16 cellular contexts compared by ENCODE assay signal in the genomic region with DNA sequence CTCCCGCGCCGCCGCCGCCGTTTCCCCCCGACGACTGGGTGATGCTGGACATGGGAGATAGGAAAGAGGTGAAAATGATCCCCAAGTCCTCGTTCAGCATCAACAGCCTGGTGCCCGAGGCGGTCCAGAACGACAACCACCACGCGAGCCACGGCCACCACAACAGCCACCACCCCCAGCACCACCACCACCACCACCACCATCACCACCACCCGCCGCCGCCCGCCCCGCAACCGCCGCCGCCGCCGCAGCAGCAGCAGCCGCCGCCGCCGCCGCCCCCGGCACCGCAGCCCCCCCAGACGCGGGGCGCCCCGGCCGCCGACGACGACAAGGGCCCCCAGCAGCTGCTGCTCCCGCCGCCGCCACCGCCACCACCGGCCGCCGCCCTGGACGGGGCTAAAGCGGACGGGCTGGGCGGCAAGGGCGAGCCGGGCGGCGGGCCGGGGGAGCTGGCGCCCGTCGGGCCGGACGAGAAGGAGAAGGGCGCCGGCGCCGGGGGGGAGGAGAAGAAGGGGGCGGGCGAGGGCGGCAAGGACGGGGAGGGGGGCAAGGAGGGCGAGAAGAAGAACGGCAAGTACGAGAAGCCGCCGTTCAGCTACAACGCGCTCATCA. TPM values are rescaled to one million over a fixed set of nuclear protein-coding genes. Genes with fewer than 3 reads are reported as not detected.
DNase-seq lines count a peak whose midpoint lies in the region; TF ChIP-seq lines count a peak whose summit lies in the region.
"Had no signal": no experiment of that assay in that cellular context is flagged by ENCODE, and none has a peak within 500 bp of the region (broad histone marks: within the 10 kb centered on the region; RNA-seq: fewer than 3 reads in every experiment).

No MANE protein-coding gene starts in this region.

- H3K4me3 Mint-ChIP-seq in chondrocyte (ENCODE audit: unreplicated experiment), result peak overlapping the region; percentile 33
- peak overlapping the region; percentile 57 to 79 (median 66) for H3K4me3 Mint-ChIP-seq in nephron

- intact Hi-C loops in uterus (cut with DNase I; ENCODE audit: low total_unique reads), result no loop called here

- no peak for TF ChIP-seq POLR2A in uterus (IDR thresholded peaks at IDR 0.05)

- H3K4me1 ChIP-seq in uterus, result peaks cover 0 to 15% of the 10 kb centered on the region in 2 donors
- H3K4me1 ChIP-seq: colonic mucosa, pancreas had no signal

- H3K4me3 ChIP-seq in uterus, result peak overlapping the region in 1 of 2 donors; percentile 38

- H3K9me3 Mint-ChIP-seq in chondrocyte (ENCODE audit: low read depth) (peaks cover under 1% of the 10 kb centered on the region), nephron (peaks cover 3% of the 10 kb centered on the region)

- peak; percentile 67 for DNase-seq in NCI-H1105 (lab: John Stamatoyannopoulos, UW)
- no peak for DNase-seq in NCI-H1105 treated with DMSO at 0.1 percent for 48 hours (lab: John Stamatoyannopoulos, UW)
- DNase-seq in H4 (ENCODE audit: low spot score), result peak; percentile 6
- DNase-seq in chondrocyte (ENCODE audit: low spot score), result no peak
- DNase-seq in uterus, result no peak
- no peak for DNase-seq in stimulated activated naive CD4-positive, alpha-beta T cell (lab: John Stamatoyannopoulos, UW)
- DNase-seq in medulla oblongata (ENCODE audit: extremely low spot score), result no peak
- DNase-seq: 8988T, foreskin melanocyte, substantia nigra had no signal

- TF ChIP-seq CTCF in chondrocyte (IDR thresholded peaks at IDR 0.05) (no peak), nephron (IDR thresholded peaks at IDR 0.05; ENCODE audit: unreplicated experiment in 3 of 3) (no peak), uterus (IDR thresholded peaks at IDR 0.05) (no peak)

- H3K9me3 ChIP-seq in uterus, result no peaks in the 10 kb centered on the region
- H3K9me3 ChIP-seq: colonic mucosa, pancreas had no signal

- H3K27ac ChIP-seq in uterus, result no peak overlapping the region
- H3K27ac ChIP-seq: colonic mucosa, pancreas had no signal

- H3K36me3 Mint-ChIP-seq in chondrocyte (ENCODE audit: low read depth), result peaks cover 5% of the 10 kb centered on the region
- no peaks in the 10 kb centered on the region for H3K36me3 Mint-ChIP-seq in nephron (ENCODE audit: low read depth)

- H3K27me3 Mint-ChIP-seq in chondrocyte (ENCODE audit: low read depth) (peaks cover 67% of the 10 kb centered on the region), nephron (ENCODE audit: low read depth) (peaks cover 100% of the 10 kb centered on the region)

- H3K4me1 Mint-ChIP-seq in chondrocyte (ENCODE audit: low read depth), result peaks cover 9% of the 10 kb centered on the region
- peaks cover 11% of the 10 kb centered on the region for H3K4me1 Mint-ChIP-seq in nephron

- H3K36me3 ChIP-seq in uterus, result no peaks in the 10 kb centered on the region
- H3K36me3 ChIP-seq: colonic mucosa, pancreas had no signal

- peaks cover 31 to 83% of the 10 kb centered on the region in 2 donors for H3K27me3 ChIP-seq in uterus

- H3K27ac Mint-ChIP-seq in chondrocyte (ENCODE audit: unreplicated experiment), result no peak overlapping the region
- no peak overlapping the region for H3K27ac Mint-ChIP-seq in nephron
- H3K27ac Mint-ChIP-seq: activated T-helper 2 cell treated with anti-CD3 and anti-CD28 coated beads, Interferon-gamma antibody, Interleukin-2, Interleukin-4, amounts not matched to agents 10 μg/mL and 5 μg/mL and 100 μg/mL, durations not matched to agents 14 hours and 24 hours and 36 hours had no signal

RNA-seq across cellular contexts. Expression of a gene that starts 0.8 kb away (rescaled TPM):
- 4.8 and 8.2 TPM in 2 replicates for total RNA-seq in H4 (2014; rRNA removed; shearing (Covaris generic))
- total RNA-seq in chondrocyte, result not detected in 3 replicates
- not detected for total RNA-seq in uterus
- total RNA-seq: activated T-helper 2 cell treated with anti-CD3 and anti-CD28 coated beads, Interferon-gamma antibody, Interleukin-2, Interleukin-4, amounts not matched to agents 10 μg/mL and 5 μg/mL and 100 μg/mL, durations not matched to agents 14 hours and 24 hours and 36 hours; colonic mucosa; LHCN-M2; liver; pancreas had no signal

Comparison
In these comparisons a context has a peak if more than half of its experiments do, and no peak if none do; other contexts are left out.
1. DNase-seq: peak in NCI-H1105 (single experiment) and H4 (single experiment); none in NCI-H1105 treated with DMSO at 0.1 percent for 48 hours (single experiment), chondrocyte (single experiment), uterus (0 of 2), stimulated activated naive CD4-positive, alpha-beta T cell (0 of 6) and medulla oblongata (single experiment).